Comparison of ENCODE assay signal across 8 cellular contexts in the genomic region with DNA sequence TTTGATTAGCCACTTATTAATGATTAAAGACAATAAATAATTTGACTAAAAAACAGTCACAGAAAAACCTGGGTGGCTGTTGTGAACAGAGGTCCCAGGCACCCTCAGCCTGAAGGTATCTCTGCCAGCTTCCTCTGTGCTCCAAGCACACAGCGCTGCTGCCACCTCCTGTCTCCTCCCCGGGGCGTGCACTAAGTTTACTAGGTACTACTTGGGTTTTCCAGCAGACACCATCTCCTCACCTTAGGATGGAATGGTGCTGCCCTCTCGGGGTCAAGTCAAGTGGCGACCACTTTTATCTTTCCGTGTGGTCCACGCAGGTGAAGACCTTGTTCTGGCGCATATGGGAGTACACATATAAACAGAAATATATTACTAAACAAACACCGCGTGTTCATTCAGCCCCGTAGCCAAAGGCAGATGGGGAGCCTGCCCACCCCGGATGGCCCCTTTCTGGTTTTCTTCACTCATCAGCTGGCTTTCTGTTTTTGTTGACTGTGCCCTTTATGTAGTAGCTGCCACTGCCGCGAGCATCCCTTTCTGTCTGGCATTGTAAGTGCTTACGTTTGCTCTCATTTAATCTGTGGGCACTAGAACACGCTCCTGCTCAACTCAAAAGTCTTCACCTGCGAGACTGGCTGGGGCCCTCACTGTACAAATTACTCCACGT.
DNase-seq lines count a peak whose midpoint lies in the region; ATAC-seq, FAIRE-seq and TF ChIP-seq lines count a peak whose summit lies in the region.

No MANE protein-coding gene starts in this region.

- peaks cover 2% of the 10 kb centered on the region for H3K4me1 Mint-ChIP-seq in activated T-cell treated with anti-CD3 and anti-CD28 coated beads, Interleukin-2, amount 50 U/mL, for 72 hours (ENCODE audit: low read depth)

- H4K20me1 ChIP-seq in Loucy (ENCODE audit: insufficient read depth, low read length, poor library complexity, severe bottlenecking): no peaks in the 10 kb centered on the region

- no peak overlapping the region for H2AFZ ChIP-seq in Loucy (ENCODE audit: low read length)

- peaks cover 48% of the 10 kb centered on the region for H3K4me1 ChIP-seq in Loucy (ENCODE audit: insufficient read depth, low read length, poor library complexity, severe bottlenecking)
- H3K4me1 ChIP-seq in kidney (ENCODE audit: control insufficient read depth in 1 of 2, insufficient read depth in 1 of 2, low read depth in 1 of 2, low read length in 2 of 2): no peaks in the 10 kb centered on the region

- H3K27ac ChIP-seq in kidney (ENCODE audit: low read depth in 2 of 2, low read length in 2 of 2): no peak overlapping the region

- intact Hi-C loops in kidney (cut with DNase I): no loop called here

- no peak overlapping the region for H3K4me3 Mint-ChIP-seq in activated T-cell treated with anti-CD3 and anti-CD28 coated beads, Interleukin-2, amount 50 U/mL, for 72 hours

- no peaks in the 10 kb centered on the region for H3K27me3 ChIP-seq in Loucy (ENCODE audit: insufficient read depth, low read length, poor library complexity, severe bottlenecking)

- H3K36me3 Mint-ChIP-seq in activated T-cell treated with anti-CD3 and anti-CD28 coated beads, Interleukin-2, amount 50 U/mL, for 72 hours (ENCODE audit: insufficient read depth in 2 of 2): peaks cover 2 to 12% of the 10 kb centered on the region in 2 donors

- no peak overlapping the region for H3K4me2 ChIP-seq in Loucy (ENCODE audit: low read depth, low read length, poor library complexity, severe bottlenecking)

- H3K79me2 ChIP-seq in Loucy (ENCODE audit: insufficient read depth, low read length): no peaks in the 10 kb centered on the region

- peaks cover 8% of the 10 kb centered on the region for H3F3A ChIP-seq in Loucy (ENCODE audit: low read depth)

- no peaks in the 10 kb centered on the region for H3K9me2 ChIP-seq in Loucy (replicated peaks; ENCODE audit: low read depth, low read length)

- H3K4me3 ChIP-seq in Loucy (ENCODE audit: low read length, poor library complexity, severe bottlenecking): no peak overlapping the region
- H3K4me3 ChIP-seq in kidney (ENCODE audit: low read length in 2 of 2): no peak overlapping the region

- DNase-seq in DMS153 treated with DMSO at 0.1 percent for 48 hours (lab: John Stamatoyannopoulos, UW; ENCODE audit: unreplicated experiment) (peak; percentile 24), iPS-NIHi7 (ENCODE audit: extremely low spot score) (peak; percentile 91), retina (no peak), kidney (no peak)
- peak; percentile 26 to 47 for DNase-seq in activated T-cell treated with anti-CD3 and anti-CD28 coated beads, Interleukin-2, amount 50 U/mL, for 72 hours

- peak overlapping the region; percentile 20 for H3K27ac Mint-ChIP-seq in activated T-cell treated with anti-CD3 and anti-CD28 coated beads, Interleukin-2, amount 50 U/mL, for 72 hours

- peak; percentile 51 to 71 for ATAC-seq in activated T-cell treated with anti-CD3 and anti-CD28 coated beads, Interleukin-2, amount 50 U/mL, for 72 hours (replicated peaks in 1 of 2)
- no peak for ATAC-seq in GM21515 (IDR thresholded peaks at IDR 0.05; ENCODE audit: unreplicated experiment)
- no peak for ATAC-seq in GM18907 (IDR thresholded peaks at IDR 0.05; ENCODE audit: unreplicated experiment)

- no peaks in the 10 kb centered on the region for H3K27me3 Mint-ChIP-seq in activated T-cell treated with anti-CD3 and anti-CD28 coated beads, Interleukin-2, amount 50 U/mL, for 72 hours (ENCODE audit: low read depth)

- H3K9me3 ChIP-seq in Loucy (ENCODE audit: insufficient read depth, low read depth, low read length): no peaks in the 10 kb centered on the region
- no peaks in the 10 kb centered on the region for H3K9me3 ChIP-seq in kidney (ENCODE audit: control insufficient read depth in 1 of 2, low read length in 2 of 2)

- TF ChIP-seq CTCF in Loucy (conservative IDR thresholded peaks at IDR 0.05; ENCODE audit: low read length) (peak; percentile 86), kidney (IDR thresholded peaks at IDR 0.05; ENCODE audit: borderline replicate concordance, extremely low read depth, insufficient read depth) (no peak)

- H3K9ac ChIP-seq in Loucy (ENCODE audit: low read depth, low read length, poor library complexity, severe bottlenecking) (peak overlapping the region; percentile 28), kidney (ENCODE audit: low read length in 2 of 2) (no peak overlapping the region)

- no peaks in the 10 kb centered on the region for H3K9me3 Mint-ChIP-seq in activated T-cell treated with anti-CD3 and anti-CD28 coated beads, Interleukin-2, amount 50 U/mL, for 72 hours

- no peak for FAIRE-seq in kidney (lab: Jason Lieb, UNC)

- peaks cover 23% of the 10 kb centered on the region; the same call in 1 of the 2 replicates for H3K36me3 ChIP-seq in Loucy (ENCODE audit: insufficient read depth, low read length)
- H3K36me3 ChIP-seq in kidney (ENCODE audit: control insufficient read depth in 1 of 2, insufficient read depth in 2 of 2, low read length in 2 of 2): peaks cover 0 to 3% of the 10 kb centered on the region in 2 donors

Comparison
In these comparisons a context has a peak if more than half of its experiments do, and no peak if none do; other contexts are left out.
1. DNase-seq: peak in DMS153 treated with DMSO at 0.1 percent for 48 hours (single experiment), activated T-cell treated with anti-CD3 and anti-CD28 coated beads, Interleukin-2, amount 50 U/mL, for 72 hours (2 of 2) and iPS-NIHi7 (single experiment); none in retina (single experiment) and kidney (single experiment).
2. ATAC-seq: peak in activated T-cell treated with anti-CD3 and anti-CD28 coated beads, Interleukin-2, amount 50 U/mL, for 72 hours (2 of 2); none in GM21515 (single experiment) and GM18907 (single experiment).